ENCODE assay signal across 1 cellular context in genomic region chr19:3505598-3506383, GRCh38.
TF ChIP-seq lines count a peak whose summit lies in the region.

Gene FZR1, plus strand, starts transcription at chr19:3506311. Its CDS starts 16,679 bp downstream, at chr19:3522990.

TF ChIP-seq in GM23338, 12 proteins besides CTCF, POLR2A, EP300 and RAD21 (continued from another document):
- TF ChIP-seq, protein P1, sequence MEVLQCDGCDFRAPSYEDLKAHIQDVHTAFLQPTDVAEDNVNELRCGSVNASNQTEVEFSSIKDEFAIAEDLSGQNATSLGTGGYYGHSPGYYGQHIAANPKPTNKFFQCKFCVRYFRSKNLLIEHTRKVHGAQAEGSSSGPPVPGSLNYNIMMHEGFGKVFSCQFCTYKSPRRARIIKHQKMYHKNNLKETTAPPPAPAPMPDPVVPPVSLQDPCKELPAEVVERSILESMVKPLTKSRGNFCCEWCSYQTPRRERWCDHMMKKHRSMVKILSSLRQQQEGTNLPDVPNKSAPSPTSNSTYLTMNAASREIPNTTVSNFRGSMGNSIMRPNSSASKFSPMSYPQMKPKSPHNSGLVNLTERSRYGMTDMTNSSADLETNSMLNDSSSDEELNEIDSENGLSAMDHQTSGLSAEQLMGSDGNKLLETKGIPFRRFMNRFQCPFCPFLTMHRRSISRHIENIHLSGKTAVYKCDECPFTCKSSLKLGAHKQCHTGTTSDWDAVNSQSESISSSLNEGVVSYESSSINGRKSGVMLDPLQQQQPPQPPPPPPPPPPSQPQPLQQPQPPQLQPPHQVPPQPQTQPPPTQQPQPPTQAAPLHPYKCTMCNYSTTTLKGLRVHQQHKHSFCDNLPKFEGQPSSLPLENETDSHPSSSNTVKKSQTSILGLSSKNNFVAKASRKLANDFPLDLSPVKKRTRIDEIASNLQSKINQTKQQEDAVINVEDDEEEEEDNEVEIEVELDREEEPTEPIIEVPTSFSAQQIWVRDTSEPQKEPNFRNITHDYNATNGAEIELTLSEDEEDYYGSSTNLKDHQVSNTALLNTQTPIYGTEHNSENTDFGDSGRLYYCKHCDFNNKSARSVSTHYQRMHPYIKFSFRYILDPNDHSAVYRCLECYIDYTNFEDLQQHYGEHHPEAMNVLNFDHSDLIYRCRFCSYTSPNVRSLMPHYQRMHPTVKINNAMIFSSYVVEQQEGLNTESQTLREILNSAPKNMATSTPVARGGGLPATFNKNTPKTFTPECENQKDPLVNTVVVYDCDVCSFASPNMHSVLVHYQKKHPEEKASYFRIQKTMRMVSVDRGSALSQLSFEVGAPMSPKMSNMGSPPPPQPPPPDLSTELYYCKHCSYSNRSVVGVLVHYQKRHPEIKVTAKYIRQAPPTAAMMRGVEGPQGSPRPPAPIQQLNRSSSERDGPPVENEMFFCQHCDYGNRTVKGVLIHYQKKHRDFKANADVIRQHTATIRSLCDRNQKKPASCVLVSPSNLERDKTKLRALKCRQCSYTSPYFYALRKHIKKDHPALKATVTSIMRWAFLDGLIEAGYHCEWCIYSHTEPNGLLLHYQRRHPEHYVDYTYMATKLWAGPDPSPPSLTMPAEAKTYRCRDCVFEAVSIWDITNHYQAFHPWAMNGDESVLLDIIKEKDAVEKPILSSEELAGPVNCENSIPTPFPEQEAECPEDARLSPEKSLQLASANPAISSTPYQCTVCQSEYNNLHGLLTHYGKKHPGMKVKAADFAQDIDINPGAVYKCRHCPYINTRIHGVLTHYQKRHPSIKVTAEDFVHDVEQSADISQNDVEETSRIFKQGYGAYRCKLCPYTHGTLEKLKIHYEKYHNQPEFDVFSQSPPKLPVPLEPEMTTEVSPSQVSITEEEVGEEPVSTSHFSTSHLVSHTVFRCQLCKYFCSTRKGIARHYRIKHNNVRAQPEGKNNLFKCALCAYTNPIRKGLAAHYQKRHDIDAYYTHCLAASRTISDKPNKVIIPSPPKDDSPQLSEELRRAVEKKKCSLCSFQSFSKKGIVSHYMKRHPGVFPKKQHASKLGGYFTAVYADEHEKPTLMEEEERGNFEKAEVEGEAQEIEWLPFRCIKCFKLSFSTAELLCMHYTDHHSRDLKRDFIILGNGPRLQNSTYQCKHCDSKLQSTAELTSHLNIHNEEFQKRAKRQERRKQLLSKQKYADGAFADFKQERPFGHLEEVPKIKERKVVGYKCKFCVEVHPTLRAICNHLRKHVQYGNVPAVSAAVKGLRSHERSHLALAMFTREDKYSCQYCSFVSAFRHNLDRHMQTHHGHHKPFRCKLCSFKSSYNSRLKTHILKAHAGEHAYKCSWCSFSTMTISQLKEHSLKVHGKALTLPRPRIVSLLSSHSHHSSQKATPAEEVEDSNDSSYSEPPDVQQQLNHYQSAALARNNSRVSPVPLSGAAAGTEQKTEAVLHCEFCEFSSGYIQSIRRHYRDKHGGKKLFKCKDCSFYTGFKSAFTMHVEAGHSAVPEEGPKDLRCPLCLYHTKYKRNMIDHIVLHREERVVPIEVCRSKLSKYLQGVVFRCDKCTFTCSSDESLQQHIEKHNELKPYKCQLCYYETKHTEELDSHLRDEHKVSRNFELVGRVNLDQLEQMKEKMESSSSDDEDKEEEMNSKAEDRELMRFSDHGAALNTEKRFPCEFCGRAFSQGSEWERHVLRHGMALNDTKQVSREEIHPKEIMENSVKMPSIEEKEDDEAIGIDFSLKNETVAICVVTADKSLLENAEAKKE (CRISPR knock-in tag; IDR thresholded peaks at IDR 0.05) = no peak
- no peak for TF ChIP-seq EZH2phosphoT487 (IDR thresholded peaks at IDR 0.05; ENCODE audit: unreplicated experiment)
- TF ChIP-seq POLR2AphosphoS5 (IDR thresholded peaks at IDR 0.05; ENCODE audit: low read depth) = peak; percentile 44
- peak; percentile 92 for TF ChIP-seq CREB1 (CRISPR knock-in tag; IDR thresholded peaks at IDR 0.05; ENCODE audit: low read depth)
